ENCODE assay signal across 8 cellular contexts in the genomic region with DNA sequence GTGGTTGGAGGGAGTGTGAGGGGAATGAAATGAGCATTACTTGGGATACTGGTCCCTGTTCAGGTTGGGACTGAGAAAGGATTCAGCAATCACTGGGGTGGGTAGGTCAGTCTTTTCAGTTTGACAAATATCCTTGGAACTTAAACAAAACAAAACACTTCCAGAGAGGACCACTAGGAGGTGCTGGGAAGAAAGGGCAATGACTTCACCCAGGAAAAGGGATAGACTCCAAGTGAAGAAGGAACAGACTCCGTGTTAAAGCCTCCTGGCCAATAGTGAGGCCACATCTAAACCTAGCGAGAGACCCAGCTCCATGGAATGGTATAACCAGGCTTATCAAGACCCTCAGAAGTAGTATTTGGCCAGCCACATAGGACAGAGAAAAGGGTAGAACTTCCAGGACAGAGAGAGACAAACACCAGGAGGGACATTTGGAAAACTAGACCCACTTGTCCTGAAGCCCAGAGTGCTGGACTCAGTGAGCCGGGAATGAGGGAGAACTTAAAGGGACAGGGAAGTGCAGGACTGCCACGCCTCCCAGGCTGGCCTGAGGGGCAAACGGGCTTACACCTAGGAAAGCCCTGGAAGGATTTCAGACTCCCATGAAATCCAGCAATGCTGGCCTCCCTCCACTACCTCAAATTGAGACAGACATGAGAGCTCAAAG. TPM values are rescaled to one million over a fixed set of nuclear protein-coding genes. Genes with fewer than 3 reads are reported as not detected.
DNase-seq lines count a peak whose midpoint lies in the region; ATAC-seq and TF ChIP-seq lines count a peak whose summit lies in the region.

No MANE protein-coding gene starts in this region.

- peak; percentile 21 for DNase-seq in activated CD4-positive, alpha-beta T cell treated with anti-CD3 and anti-CD28 coated beads for 36 hours
- DNase-seq in activated CD4-positive, alpha-beta T cell treated with anti-CD3 and anti-CD28 coated beads, Interleukin-2, amount 50 U/mL, for 4 hours, result no peak
- DNase-seq in NB4 (ENCODE audit: low read depth) (peak; percentile 65), brain microvascular endothelial cell (peak; percentile 48), left colon (peak; percentile 26 to 28), NCI-H2196 treated with DMSO at 0.1 percent for 48 hours (lab: John Stamatoyannopoulos, UW; ENCODE audit: unreplicated experiment) (no peak)

- no peak for ATAC-seq in activated CD4-positive, alpha-beta T cell treated with anti-CD3 and anti-CD28 coated beads for 36 hours
- ATAC-seq in left colon (peak; percentile 95), GM18517 (IDR thresholded peaks at IDR 0.05; ENCODE audit: unreplicated experiment) (no peak), GM21619 (IDR thresholded peaks at IDR 0.05; ENCODE audit: unreplicated experiment) (no peak)

- H3K36me3 Mint-ChIP-seq in activated CD4-positive, alpha-beta T cell treated with anti-CD3 and anti-CD28 coated beads for 36 hours (ENCODE audit: low read depth), result no peaks in the 10 kb centered on the region

- no peaks in the 10 kb centered on the region for H3K27me3 ChIP-seq in brain microvascular endothelial cell (replicated peaks)

- in situ Hi-C loops in brain microvascular endothelial cell (cut with HindIII; ENCODE audit: low pct_ligation_motif_present, low sequenced_read_pairs), result no loop called here

- no peak for TF ChIP-seq POLR2A in NB4 (IDR thresholded peaks at IDR 0.05; ENCODE audit: extremely low read depth, insufficient read length)

- H3K36me3 ChIP-seq in brain microvascular endothelial cell (replicated peaks), result no peaks in the 10 kb centered on the region

- peak; percentile 74 for TF ChIP-seq CTCF in NB4 (IDR thresholded peaks at IDR 0.05; ENCODE audit: low read depth, low read length)
- peak; percentile 79 for TF ChIP-seq CTCF in brain microvascular endothelial cell (IDR thresholded peaks at IDR 0.05; ENCODE audit: low read depth, low read length, missing control alignments)

- no peaks in the 10 kb centered on the region for H3K27me3 Mint-ChIP-seq in activated CD4-positive, alpha-beta T cell treated with anti-CD3 and anti-CD28 coated beads for 36 hours

- no peak overlapping the region for H3K27ac Mint-ChIP-seq in activated CD4-positive, alpha-beta T cell treated with anti-CD3 and anti-CD28 coated beads for 36 hours

- H3K4me1 Mint-ChIP-seq in activated CD4-positive, alpha-beta T cell treated with anti-CD3 and anti-CD28 coated beads for 36 hours, result peaks cover 8% of the 10 kb centered on the region

- POLR2A ChIA-PET in activated CD4-positive, alpha-beta T cell treated with anti-CD3 and anti-CD28 coated beads for 36 hours (lab: Charles Lee), result no interaction called here

- H3K9me3 Mint-ChIP-seq in activated CD4-positive, alpha-beta T cell treated with anti-CD3 and anti-CD28 coated beads for 36 hours (ENCODE audit: low read depth), result no peaks in the 10 kb centered on the region

- H3K4me3 Mint-ChIP-seq in activated CD4-positive, alpha-beta T cell treated with anti-CD3 and anti-CD28 coated beads for 36 hours, result no peak overlapping the region

- H3K4me3 ChIP-seq in NB4 (ENCODE audit: low read depth, low read length) (no peak overlapping the region), brain microvascular endothelial cell (ENCODE audit: low read depth, low read length) (no peak overlapping the region)

- no peak overlapping the region for H3K27ac ChIP-seq in brain microvascular endothelial cell

- intact Hi-C loops in activated CD4-positive, alpha-beta T cell treated with anti-CD3 and anti-CD28 coated beads for 36 hours (cut with DNase I, micrococcal nuclease), result loop anchor here (1.0 kb wide), 1 partner anchor 150 kb away; no protein-coding TSS in a partner anchor
- intact Hi-C loops in left colon (cut with DNase I, micrococcal nuclease), result loop anchor here in 1 of 2 donors (5.0 kb wide), 1 partner anchor 149 kb away; no protein-coding TSS in a partner anchor

- CTCF ChIA-PET in activated CD4-positive, alpha-beta T cell treated with anti-CD3 and anti-CD28 coated beads for 36 hours (lab: Charles Lee), result interaction anchor here (1.3 to 1.4 kb wide), 2 partner anchors 18 to 150 kb away, joined by 3 to 7 read pairs; no protein-coding TSS in a partner anchor

RNA-seq across cellular contexts. Expression of a gene that starts 19.6 kb away (rescaled TPM):
- under 1 TPM; 0.30 to 0.35 TPM for total RNA-seq in activated CD4-positive, alpha-beta T cell treated with anti-CD3 and anti-CD28 coated beads for 36 hours
- 1 to 10 TPM; 3.3 to 5.9 TPM for total RNA-seq in left colon

RNA-seq across cellular contexts. Expression of a gene that starts 55.0 kb away (rescaled TPM):
- total RNA-seq in activated CD4-positive, alpha-beta T cell treated with anti-CD3 and anti-CD28 coated beads for 36 hours, result 10 to 100 TPM; 45.0 to 58.6 TPM
- total RNA-seq in left colon, result 10 to 100 TPM; 39.1 to 47.4 TPM

Comparison
In these comparisons a context has a peak if more than half of its experiments do, and no peak if none do; other contexts are left out.
1. DNase-seq: peak in activated CD4-positive, alpha-beta T cell treated with anti-CD3 and anti-CD28 coated beads for 36 hours (single experiment), NB4 (single experiment), brain microvascular endothelial cell (single experiment) and left colon (2 of 2); none in activated CD4-positive, alpha-beta T cell treated with anti-CD3 and anti-CD28 coated beads, Interleukin-2, amount 50 U/mL, for 4 hours (0 of 2) and NCI-H2196 treated with DMSO at 0.1 percent for 48 hours (single experiment).